Comparison of ENCODE assay signal across 23 cellular contexts in the genomic region with DNA sequence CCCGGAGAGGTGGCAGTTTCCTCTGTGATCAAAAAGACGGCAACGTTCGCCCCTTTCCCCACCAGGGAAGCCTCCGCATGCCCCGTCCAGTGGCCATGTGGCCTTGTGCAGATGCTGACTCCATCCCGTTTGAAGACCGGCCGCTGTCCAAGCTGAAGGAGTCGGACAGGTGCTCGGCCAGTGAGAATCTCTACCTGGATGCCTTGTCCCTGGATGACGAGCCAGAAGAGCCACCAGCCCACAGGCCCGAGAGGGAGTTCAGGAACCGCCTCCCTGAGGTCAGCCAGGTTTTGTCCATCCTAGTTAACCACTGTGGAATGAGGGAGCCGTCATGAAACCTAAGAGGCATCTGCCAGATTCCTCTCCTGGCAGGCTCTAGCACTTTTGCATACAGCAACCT.
"Had no signal": no experiment of that assay in that cellular context is flagged by ENCODE, and none has a peak within 500 bp of the region (broad histone marks: within the 10 kb centered on the region; RNA-seq: fewer than 3 reads in every experiment).

No MANE protein-coding gene starts in this region.

- DNase-seq: hypothalamus; immature natural killer cell; left ventricle myocardium inferior; midbrain; mucosa of descending colon; naive thymus-derived CD8-positive, alpha-beta T cell; nephron progenitor cell; ovary; right lobe of liver; stimulated activated CD4-positive, alpha-beta T cell treated with anti-CD3 and anti-CD28 coated beads, Interleukin-1b, Interleukin-23, amount 100 ng/mL, for 48 hours; stimulated activated CD4-positive, alpha-beta T cell treated with anti-CD3 and anti-CD28 coated beads, Interleukin-2, amount 100 ng/mL, for 48 hours; stimulated activated CD4-positive, alpha-beta T cell treated with anti-CD3 and anti-CD28 coated beads, Interleukin-4, amount 100 ng/mL, for 4 hours; stimulated activated CD8-positive, alpha-beta memory T cell treated with anti-CD3 and anti-CD28 coated beads, Interleukin-4, amount 100 ng/mL, for 48 hours; stimulated activated naive CD4-positive, alpha-beta T cell treated with Interleukin-2 at 50 U/mL for 16 hours; stimulated activated naive CD8-positive, alpha-beta T cell treated with anti-CD3 and anti-CD28 coated beads, Interleukin-15, amount 100 ng/mL, for 72 hours; substantia nigra; uterus had no signal

- ATAC-seq: mucosa of descending colon; naive thymus-derived CD8-positive, alpha-beta T cell; right lobe of liver; stimulated activated memory B cell treated with anti-CD40 and anti-IgM and Interleukin-4, amounts not matched to agents 10 μg/mL and 1 μg/mL and 100 μg/mL, for 72 hours; stimulated activated naive CD8-positive, alpha-beta T cell treated with anti-CD3 and anti-CD28 coated beads, Interleukin-15, amount 100 ng/mL, for 72 hours had no signal

- H2AFZ ChIP-seq: neural progenitor cell had no signal

- H3K4me3 ChIP-seq: left ventricle myocardium inferior, lung, mucosa of descending colon, neural progenitor cell, ovary, right atrium auricular region, right lobe of liver, smooth muscle cell, tibial nerve, uterus had no signal

- H3K4me2 ChIP-seq: neural progenitor cell, smooth muscle cell had no signal

- H3K27ac ChIP-seq: left ventricle myocardium inferior, neural progenitor cell, ovary, right atrium auricular region, right lobe of liver, tibial nerve, uterus had no signal

- H3K9ac ChIP-seq: neural progenitor cell had no signal

- H3K27me3 ChIP-seq: neural progenitor cell, ovary, right atrium auricular region, right lobe of liver, tibial nerve, uterus had no signal

- H3K36me3 ChIP-seq: ovary, right atrium auricular region, right lobe of liver, uterus had no signal

- H3K9me3 ChIP-seq: left ventricle myocardium inferior, mucosa of descending colon, ovary, right atrium auricular region, right lobe of liver, tibial nerve, uterus had no signal

- H3K4me1 ChIP-seq: neural progenitor cell, tibial nerve, uterus had no signal
